Comparison of ENCODE assay signal across 25 cellular contexts in the genomic region with DNA sequence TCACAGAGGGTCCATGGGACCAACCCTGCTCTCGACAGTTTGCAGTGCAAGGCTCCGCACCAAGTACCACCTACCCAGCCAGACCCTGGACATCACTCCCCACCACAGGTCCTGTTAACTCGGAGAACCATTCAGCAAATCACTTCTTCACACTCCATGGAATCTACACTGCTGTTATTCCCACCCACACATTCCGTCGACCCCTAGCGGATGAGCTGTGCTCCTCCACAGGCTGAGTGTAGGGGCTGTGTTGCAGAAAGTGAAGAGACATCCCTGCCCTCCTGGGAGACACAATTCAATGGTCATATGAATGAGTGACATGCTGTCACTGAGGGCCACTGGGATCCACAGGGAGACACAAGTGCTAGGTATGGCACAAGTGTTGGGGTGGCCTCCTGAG. TPM values are rescaled to one million over a fixed set of nuclear protein-coding genes. Genes with fewer than 3 reads are reported as not detected.
DNase-seq lines count a peak whose midpoint lies in the region; ATAC-seq and TF ChIP-seq lines count a peak whose summit lies in the region.
"Had no signal": no experiment of that assay in that cellular context is flagged by ENCODE, and none has a peak within 500 bp of the region (broad histone marks: within the 10 kb centered on the region; RNA-seq: fewer than 3 reads in every experiment).

No MANE protein-coding gene starts in this region.

- ATAC-seq in IMR-90 (ENCODE audit: low read depth): no peak
- no peak for ATAC-seq in left lung
- ATAC-seq: GM12878 had no signal

- TF ChIP-seq RAD21 in IMR-90 (IDR thresholded peaks at IDR 0.05; ENCODE audit: low read length): no peak

- H2AFZ ChIP-seq in IMR-90 (replicated peaks; ENCODE audit: low read length, poor library complexity): no peak overlapping the region
- H2AFZ ChIP-seq: GM23248 had no signal

- no peak overlapping the region for H3K9ac ChIP-seq in IMR-90 (ENCODE audit: low read depth, low read length)
- H3K9ac ChIP-seq: GM23248 had no signal

- H3K4me1 ChIP-seq in IMR-90 (ENCODE audit: control insufficient read depth, insufficient read depth, low read length) (no peaks in the 10 kb centered on the region), tibial artery (peaks cover 0 to 58% (median 35%) of the 10 kb centered on the region in 4 donors), left lung (peaks cover 0 to 4% of the 10 kb centered on the region in 2 donors)
- H3K4me1 ChIP-seq: BE2C had no signal

- H3K9me3 ChIP-seq in IMR-90 (ENCODE audit: control insufficient read depth, insufficient read depth, low read length): no peaks in the 10 kb centered on the region
- H3K9me3 ChIP-seq in tibial artery: no peaks in the 10 kb centered on the region
- no peaks in the 10 kb centered on the region for H3K9me3 ChIP-seq in left lung
- H3K9me3 ChIP-seq: BE2C had no signal

- CTCF ChIA-PET in IMR-90 (lab: Yijun Ruan, JAX) (interaction anchor here (1.0 to 2.8 kb wide), 3 partner anchors 9 to 257 kb away, joined by 3 to 11 read pairs (median 6); no protein-coding TSS in a partner anchor), RWPE1 (lab: Yijun Ruan, JAX) (interaction anchor here (2.1 to 2.4 kb wide), 2 partner anchors 40 to 77 kb away, joined by 6 to 18 read pairs; no protein-coding TSS in a partner anchor)

- H3K18ac ChIP-seq in IMR-90 (ENCODE audit: low read depth, low read length): no peak overlapping the region

- H2BK120ac ChIP-seq in IMR-90 (ENCODE audit: low read depth, low read length): no peak overlapping the region

- no CpG with 5 or more reads among the region's 6 CpGs for WGBS in IMR-90 (ENCODE audit: extremely low coverage in 2 of 2, insufficient read length in 1 of 2), 2 experiments

- H3K9me1 ChIP-seq in IMR-90 (ENCODE audit: insufficient read depth, low read length): no peaks in the 10 kb centered on the region

- no peak overlapping the region for H4K5ac ChIP-seq in IMR-90 (ENCODE audit: low read depth, low read length)

- H4K8ac ChIP-seq in IMR-90 (ENCODE audit: low read depth in 2 of 2, low read length in 2 of 2): no peak overlapping the region

- peaks cover 32% of the 10 kb centered on the region for H3K36me3 ChIP-seq in IMR-90 (ENCODE audit: control insufficient read depth, insufficient read depth, low read length)
- H3K36me3 ChIP-seq in brain microvascular endothelial cell (replicated peaks): peaks cover 11% of the 10 kb centered on the region
- peaks cover 0 to 24% (median 12%) of the 10 kb centered on the region in 3 donors for H3K36me3 ChIP-seq in tibial artery
- H3K36me3 ChIP-seq in left lung: peaks cover 0 to 44% of the 10 kb centered on the region in 2 donors
- H3K36me3 ChIP-seq: BE2C had no signal

- H3K23ac ChIP-seq in IMR-90 (ENCODE audit: low read depth, low read length): no peak overlapping the region

- H2BK20ac ChIP-seq in IMR-90 (ENCODE audit: low read depth, low read length): no peak overlapping the region

- H3K4ac ChIP-seq in IMR-90 (ENCODE audit: low read depth, low read length): no peak overlapping the region

- H2AK5ac ChIP-seq in IMR-90 (ENCODE audit: low read depth, low read length): no peak overlapping the region

- H3K79me1 ChIP-seq in IMR-90 (ENCODE audit: low read depth in 1 of 2, low read length in 2 of 2): peaks cover 3 to 17% of the 10 kb centered on the region in 2 experiments; a peak in 2 of 4 replicates

- TF ChIP-seq CTCF in IMR-90 (conservative IDR thresholded peaks at IDR 0.05; ENCODE audit: low read depth, low read length) (no peak), brain microvascular endothelial cell (IDR thresholded peaks at IDR 0.05; ENCODE audit: low read depth, low read length, missing control alignments) (peak; percentile 23), tibial artery (IDR thresholded peaks at IDR 0.05) (no peak), left lung (IDR thresholded peaks at IDR 0.05) (no peak), RWPE1 (conservative IDR thresholded peaks at IDR 0.05; ENCODE audit: low read depth) (no peak)

- H3K14ac ChIP-seq in IMR-90 (replicated peaks; ENCODE audit: low read depth, low read length): no peak overlapping the region

- no peak overlapping the region for H3K27ac ChIP-seq in IMR-90 (ENCODE audit: insufficient read depth, low read length)
- H3K27ac ChIP-seq in brain microvascular endothelial cell: no peak overlapping the region
- peak overlapping the region; percentile 90 to 93 for H3K27ac ChIP-seq in tibial artery
- H3K27ac ChIP-seq in left lung: no peak overlapping the region
- H3K27ac ChIP-seq in RWPE1: no peak overlapping the region
- H3K27ac ChIP-seq: GM23248, HL-60 had no signal

- POLR2A ChIA-PET in IMR-90 (lab: Charles Lee; ENCODE audit: unreplicated experiment): no interaction called here
- POLR2A ChIA-PET in RWPE1 (lab: Yijun Ruan, JAX; ENCODE audit: low non-redundant PET): no interaction called here

- intact Hi-C loops in IMR-90 (cut with micrococcal nuclease): no loop called here
- intact Hi-C loops in tibial artery (cut with DNase I; ENCODE audit: low total_unique reads): no loop called here
- intact Hi-C loops in left lung (cut with DNase I): no loop called here

- DNase-seq in IMR-90 (no peak), brain microvascular endothelial cell (no peak), erythroblast (lab: John Stamatoyannopoulos, UW) (peak; percentile 38 to 61), tibial artery (no peak), NOMO-1 treated with dmso at 0.1 percent for 144 hours (lab: John Stamatoyannopoulos, UW; ENCODE audit: unreplicated experiment) (no peak), left lung (no peak), NCI-H526 (lab: John Stamatoyannopoulos, UW) (no peak), RWPE1 (ENCODE audit: low spot score) (no peak)
- DNase-seq: ACHN; BE2C; C1 segment of cervical spinal cord; CD4-positive, CD25-positive, alpha-beta regulatory T cell; CD8-positive, alpha-beta memory T cell; COR-L47; DMS 273 treated with DMSO at 0.1 percent for 48 hours; DMS53; DND-41; EL; GM23248; H7; KBM-7 had no signal

- TF ChIP-seq POLR2A in IMR-90 (IDR thresholded peaks at IDR 0.05; ENCODE audit: low read depth, low read length) (no peak), erythroblast (IDR thresholded peaks at IDR 0.05; ENCODE audit: low read length) (no peak)

- no peak overlapping the region for H2BK15ac ChIP-seq in IMR-90 (ENCODE audit: low read depth, low read length)

- H3K4me2 ChIP-seq in IMR-90 (ENCODE audit: low read depth, low read length): no peak overlapping the region

- no peak overlapping the region for H4K91ac ChIP-seq in IMR-90 (ENCODE audit: insufficient read depth, low read depth, low read length)

- H3K27me3 ChIP-seq in IMR-90 (ENCODE audit: control insufficient read depth, insufficient read depth, low read length) (no peaks in the 10 kb centered on the region), brain microvascular endothelial cell (replicated peaks) (no peaks in the 10 kb centered on the region), tibial artery (no peaks in the 10 kb centered on the region), left lung (no peaks in the 10 kb centered on the region)
- H3K27me3 ChIP-seq: BE2C had no signal

- H2BK5ac ChIP-seq in IMR-90 (ENCODE audit: low read depth, low read length, poor library complexity, severe bottlenecking): no peak overlapping the region

- H3K4me3 ChIP-seq in IMR-90 (ENCODE audit: insufficient read depth, low read depth, low read length): no peak overlapping the region
- no peak overlapping the region for H3K4me3 ChIP-seq in brain microvascular endothelial cell (ENCODE audit: low read depth, low read length)
- no peak overlapping the region for H3K4me3 ChIP-seq in tibial artery
- H3K4me3 ChIP-seq in left lung: no peak overlapping the region
- H3K4me3 ChIP-seq: GM12878, GM23248 had no signal

- dilution Hi-C loops in IMR-90 (cut with HindIII; ENCODE audit: low sequenced_read_pairs, unreplicated experiment): no loop called here

- H3K56ac ChIP-seq in IMR-90 (ENCODE audit: extremely low read depth, insufficient read depth, low read length): no peak overlapping the region

- H2AK9ac ChIP-seq in IMR-90 (replicated peaks; ENCODE audit: low read depth, low read length, poor library complexity): peak overlapping the region; percentile 58

- no TSS peak for BruUV-seq in IMR-90 (replicated peaks; lab: Mats Ljungman, UMichigan)

- peaks cover 14% of the 10 kb centered on the region; the same call in 1 of the 2 replicates for H4K20me1 ChIP-seq in IMR-90 (ENCODE audit: insufficient read depth, low read length)

- in situ Hi-C loops in IMR-90 (cut with MboI; ENCODE audit: low sequenced_read_pairs): loop anchor here (5.0 kb wide), 1 partner anchor 77 kb away; the partner anchor contains the start of gene HBQ1
- in situ Hi-C loops in brain microvascular endothelial cell (cut with HindIII; ENCODE audit: low pct_ligation_motif_present, low sequenced_read_pairs): no loop called here

TF ChIP-seq in IMR-90, 13 proteins besides CTCF, POLR2A, EP300 and RAD21 (continues in another document):
- TF ChIP-seq RFX5 (IDR thresholded peaks at IDR 0.05; ENCODE audit: low read depth, low read length) (no peak), MAZ (IDR thresholded peaks at IDR 0.05; ENCODE audit: borderline replicate concordance, low read depth, low read length) (no peak)

RNA-seq across cellular contexts. Expression of gene MPG, which starts 27.5 kb away (rescaled TPM):
- total RNA-seq in IMR-90 (2012; rRNA removed) (66.7 and 74.2 TPM in 2 replicates), left lung (10 to 100 TPM; 46.3 to 47.6 TPM)
- 135 and 155 TPM in 2 replicates for polyA plus RNA-seq in IMR-90 (2012; rRNA removed)
- polyA plus RNA-seq in IMR-90 (2012; cell fraction: cytosol; rRNA removed): 189 TPM in 2 replicates
- 46.4 and 84.3 TPM in 2 replicates for polyA plus RNA-seq in IMR-90 (2012; cell fraction: nucleus; rRNA removed; ENCODE audit: low replicate concordance)

RNA-seq across cellular contexts. Expression of gene NPRL3, which starts 33.0 kb away (rescaled TPM):
- total RNA-seq in IMR-90 (2012; rRNA removed) (3.9 and 5.7 TPM in 2 replicates), left lung (10 to 100 TPM; 29.5 to 39.5 TPM)
- polyA plus RNA-seq in IMR-90 (2012; rRNA removed): 42.4 and 44.0 TPM in 2 replicates
- polyA plus RNA-seq in IMR-90 (2012; cell fraction: cytosol; rRNA removed): 28.3 and 40.9 TPM in 2 replicates
- polyA plus RNA-seq in IMR-90 (2012; cell fraction: nucleus; rRNA removed; ENCODE audit: low replicate concordance): 46.6 and 124 TPM in 2 replicates

RNA-seq across cellular contexts. Expression of gene RHBDF1, which starts 33.1 kb away (rescaled TPM):
- total RNA-seq in IMR-90 (2012; rRNA removed): 11.1 and 13.8 TPM in 2 replicates
- 86.6 and 92.3 TPM in 2 replicates for polyA plus RNA-seq in IMR-90 (2012; rRNA removed)
- polyA plus RNA-seq in IMR-90 (2012; cell fraction: cytosol; rRNA removed): 42.6 and 77.4 TPM in 2 replicates
- polyA plus RNA-seq in IMR-90 (2012; cell fraction: nucleus; rRNA removed; ENCODE audit: low replicate concordance): 448 and 954 TPM in 2 replicates
- 10 to 100 TPM; 33.4 to 45.0 TPM for total RNA-seq in left lung
- polyA plus RNA-seq: CD4-positive, CD25-positive, alpha-beta regulatory T cell; CD8-positive, alpha-beta memory T cell had no signal

RNA-seq across cellular contexts. Expression of gene HBZ, which starts 46.9 kb away (rescaled TPM):
- not detected in 2 replicates for total RNA-seq in IMR-90 (2012; rRNA removed)
- not detected in 2 replicates for polyA plus RNA-seq in IMR-90 (2012; rRNA removed)
- not detected in 2 replicates for polyA plus RNA-seq in IMR-90 (2012; cell fraction: cytosol; rRNA removed)
- not detected in 2 replicates for polyA plus RNA-seq in IMR-90 (2012; cell fraction: nucleus; rRNA removed; ENCODE audit: low replicate concordance)
- not detected for total RNA-seq in left lung
- total RNA-seq: CD4-positive, CD25-positive, alpha-beta regulatory T cell; CD8-positive, alpha-beta memory T cell; G401; GM23248; H7; HT1080 had no signal
- polyA plus RNA-seq: CD4-positive, CD25-positive, alpha-beta regulatory T cell; CD8-positive, alpha-beta memory T cell; GM12878; GM23248 had no signal

RNA-seq across cellular contexts. Expression of gene SNRNP25, which starts 51.9 kb away (rescaled TPM):
- total RNA-seq in IMR-90 (2012; rRNA removed) (63.3 and 88.0 TPM in 2 replicates), left lung (10 to 100 TPM; 19.1 to 22.2 TPM)
- polyA plus RNA-seq in IMR-90 (2012; rRNA removed): 67.2 and 73.7 TPM in 2 replicates
- 69.1 and 93.4 TPM in 2 replicates for polyA plus RNA-seq in IMR-90 (2012; cell fraction: cytosol; rRNA removed)
- 23.8 and 33.0 TPM in 2 replicates for polyA plus RNA-seq in IMR-90 (2012; cell fraction: nucleus; rRNA removed; ENCODE audit: low replicate concordance)

Comparison
In these comparisons a context has a peak if more than half of its experiments do, and no peak if none do; other contexts are left out.
1. DNase-seq: peak in erythroblast (2 of 2); none in IMR-90 (single experiment), brain microvascular endothelial cell (single experiment), tibial artery (0 of 2), NOMO-1 treated with dmso at 0.1 percent for 144 hours (single experiment), left lung (0 of 2), NCI-H526 (0 of 2) and RWPE1 (single experiment).
2. H3K27ac ChIP-seq: peak in tibial artery (2 of 2); none in IMR-90 (single experiment), brain microvascular endothelial cell (single experiment), left lung (0 of 2) and RWPE1 (single experiment).